8 cellular contexts compared by ENCODE assay signal in genomic region chr17:57902117-57902799, GRCh38. TPM values are rescaled to one million over a fixed set of nuclear protein-coding genes. Genes with fewer than 3 reads are reported as not detected.
DNase-seq lines count a peak whose midpoint lies in the region; ATAC-seq and TF ChIP-seq lines count a peak whose summit lies in the region.

No MANE protein-coding gene starts in this region.

- H3K4me3 Mint-ChIP-seq in T-cell, result no peak overlapping the region

- peaks cover 13 to 24% (median 21%) of the 10 kb centered on the region in 3 donors for H3K4me1 Mint-ChIP-seq in T-cell

- H3K4me3 ChIP-seq in PC-3 (ENCODE audit: low read length), result no peak overlapping the region
- H3K4me3 ChIP-seq in mucosa of rectum (ENCODE audit: low read length in 2 of 2), result peak overlapping the region in 1 of 2 donors; percentile 39

- no peaks in the 10 kb centered on the region for H3K9me3 Mint-ChIP-seq in T-cell

- H3K36me3 ChIP-seq in PC-3 (ENCODE audit: low read depth, low read length) (no peaks in the 10 kb centered on the region), mucosa of rectum (ENCODE audit: control insufficient read depth in 2 of 2, insufficient read depth in 2 of 2, low read length in 2 of 2) (no peaks in the 10 kb centered on the region)

- TSS peak; percentile 14 for BruUV-seq in PC-3 (replicated peaks; lab: Mats Ljungman, UMichigan)

- H4K20me1 ChIP-seq in PC-3 (ENCODE audit: low read length), result no peaks in the 10 kb centered on the region

- H3K4me1 ChIP-seq in PC-3 (ENCODE audit: insufficient read depth, low read length) (peaks cover 64% of the 10 kb centered on the region), mucosa of rectum (ENCODE audit: control insufficient read depth in 2 of 2, insufficient read depth in 2 of 2, low read length in 2 of 2) (peaks cover 77% of the 10 kb centered on the region in 2 donors)

- no peak overlapping the region for H2AFZ ChIP-seq in PC-3 (ENCODE audit: low read length)

- H3K9me3 ChIP-seq in PC-3 (ENCODE audit: low read length) (no peaks in the 10 kb centered on the region), mucosa of rectum (ENCODE audit: control insufficient read depth in 2 of 2, low read length in 2 of 2) (no peaks in the 10 kb centered on the region)

- no peaks in the 10 kb centered on the region for H3K9me2 ChIP-seq in PC-3 (replicated peaks; ENCODE audit: low read length)

- H3K79me2 ChIP-seq in PC-3 (ENCODE audit: low read length), result peaks cover 69% of the 10 kb centered on the region

- H3F3A ChIP-seq in PC-3 (ENCODE audit: low read length, unreplicated experiment), result peaks cover 7% of the 10 kb centered on the region

- H3K9ac ChIP-seq in PC-3 (ENCODE audit: low read length) (peak overlapping the region; percentile 75), mucosa of rectum (ENCODE audit: low read depth in 1 of 2, low read length in 2 of 2) (peak overlapping the region in 1 of 2 donors; percentile 19)

- CTCF ChIA-PET in PC-3 (lab: Charles Lee) (interaction anchor here (1.3 kb wide), 1 partner anchor 33 kb away, joined by 14 read pairs; no protein-coding TSS in a partner anchor), T-cell (lab: Charles Lee) (interaction anchor here in 1 of 2 donors (0.6 kb wide), 1 partner anchor 1143 kb away, joined by 5 read pairs; no protein-coding TSS in a partner anchor)

- intact Hi-C loops in PC-3 (cut with micrococcal nuclease), result loop anchor here (5.0 kb wide), 1 partner anchor 35 kb away; no protein-coding TSS in a partner anchor

- H3K27ac Mint-ChIP-seq in T-cell, result no peak overlapping the region

- H3K27ac ChIP-seq in PC-3 (ENCODE audit: low read length), result peak overlapping the region; percentile 96
- peak overlapping the region; percentile 96 to 98 for H3K27ac ChIP-seq in mucosa of rectum (ENCODE audit: low read depth in 2 of 2, low read length in 2 of 2)

- no peak for TF ChIP-seq CTCF in PC-3 (conservative IDR thresholded peaks at IDR 0.05; ENCODE audit: low read depth, low read length)

- H3K27me3 ChIP-seq in PC-3 (ENCODE audit: low read length), result no peaks in the 10 kb centered on the region
- no peaks in the 10 kb centered on the region for H3K27me3 ChIP-seq in mucosa of rectum (ENCODE audit: control insufficient read depth in 2 of 2, insufficient read depth in 2 of 2, low read length in 2 of 2)

- no peak for TF ChIP-seq POLR2A in GM18505 (IDR thresholded peaks at IDR 0.05; ENCODE audit: borderline replicate concordance, extremely low read depth, insufficient read depth, insufficient read length)

- peak; percentile 54 for ATAC-seq in GM18505 (IDR thresholded peaks at IDR 0.05; ENCODE audit: unreplicated experiment)
- ATAC-seq in GM21825 (IDR thresholded peaks at IDR 0.05; ENCODE audit: unreplicated experiment), result peak; percentile 51
- no peak for ATAC-seq in PC-3
- ATAC-seq in T-cell (replicated peaks in 1 of 4), result no peak

- H3K36me3 Mint-ChIP-seq in T-cell, result no peaks in the 10 kb centered on the region

- no peaks in the 10 kb centered on the region for H3K27me3 Mint-ChIP-seq in T-cell

- DNase-seq in PC-3, result no peak
- no peak for DNase-seq in epidermal melanocyte (ENCODE audit: insufficient read length, low spot score)
- no peak for DNase-seq in T-helper 9 cell
- DNase-seq in T-cell, result no peak
- DNase-seq in EL, result no peak

- POLR2A ChIA-PET in PC-3 (lab: Charles Lee; ENCODE audit: unreplicated experiment), result interaction anchor here (0.6 kb wide), 1 partner anchor 33 kb away, joined by 8 read pairs; no protein-coding TSS in a partner anchor
- POLR2A ChIA-PET in T-cell (lab: Charles Lee), result no interaction called here

- H3K4me2 ChIP-seq in PC-3 (ENCODE audit: low read length), result peak overlapping the region; percentile 59

RNA-seq across cellular contexts. Expression of gene MRPS23, which starts 52.4 kb away (rescaled TPM):
- 63.9 and 97.5 TPM in 2 replicates for total RNA-seq in PC-3 (2014; rRNA removed)
- total RNA-seq in T-cell, result 10 to 100 TPM; 13.3 to 32.3 (median 25.2) TPM

RNA-seq across cellular contexts. Expression of gene CUEDC1, which starts 53.0 kb away (rescaled TPM):
- total RNA-seq in PC-3 (2014; rRNA removed) (31.6 and 53.4 TPM in 2 replicates), T-cell (1 to 10 TPM in 1 of 5 donors, under 1 TPM in 3, not detected in 1; 0.33 to 1.4 (median 0.74) TPM)

Comparison
In these comparisons a context has a peak if more than half of its experiments do, and no peak if none do; other contexts are left out.
1. ATAC-seq: peak in GM18505 (single experiment) and GM21825 (single experiment); none in PC-3 (single experiment) and T-cell (0 of 4).
2. RNA of gene CUEDC1, which starts 53.0 kb away (total RNA-seq): 31.6 to 53.4 TPM in PC-3; 0.33 to 1.4 TPM in T-cell; every median in the first group is over 10 times any median in the second.